ENCODE assay signal across 1 cellular context in the genomic region with DNA sequence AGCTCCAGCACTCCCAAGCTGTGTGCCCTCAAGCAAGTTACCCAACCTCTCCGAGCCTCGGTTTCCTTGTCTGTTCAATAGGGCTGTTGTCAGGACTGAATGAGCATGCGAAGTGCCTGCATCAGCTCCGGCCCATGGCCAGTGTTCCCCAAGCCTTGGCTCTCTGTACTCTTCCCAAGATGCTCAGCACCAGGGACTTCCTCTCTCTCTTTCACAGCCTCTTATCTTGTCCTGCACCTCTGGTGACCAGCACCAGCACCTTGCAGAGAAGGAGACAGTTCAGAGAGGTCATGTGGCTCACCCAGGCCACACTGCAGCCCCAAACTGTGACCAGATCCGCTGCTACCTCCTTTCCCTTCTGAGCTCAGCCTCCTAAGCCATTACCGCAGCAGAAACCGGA.
A peak's percentile ranks its signal among the peaks of the same experiment; 100 is the strongest.
TF ChIP-seq lines count a peak whose summit lies in the region.

No MANE protein-coding gene starts in this region.

TF ChIP-seq in K562, 482 proteins besides CTCF, POLR2A, EP300 and RAD21 (continued from another document):
- TF ChIP-seq, protein P1, sequence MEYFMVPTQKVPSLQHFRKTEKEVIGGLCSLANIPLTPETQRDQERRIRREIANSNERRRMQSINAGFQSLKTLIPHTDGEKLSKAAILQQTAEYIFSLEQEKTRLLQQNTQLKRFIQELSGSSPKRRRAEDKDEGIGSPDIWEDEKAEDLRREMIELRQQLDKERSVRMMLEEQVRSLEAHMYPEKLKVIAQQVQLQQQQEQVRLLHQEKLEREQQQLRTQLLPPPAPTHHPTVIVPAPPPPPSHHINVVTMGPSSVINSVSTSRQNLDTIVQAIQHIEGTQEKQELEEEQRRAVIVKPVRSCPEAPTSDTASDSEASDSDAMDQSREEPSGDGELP (CRISPR knock-in tag; IDR thresholded peaks at IDR 0.05; ENCODE audit: borderline replicate concordance): peak; percentile 41; the same call in 1 of the 2 replicates
- TF ChIP-seq RCOR1 (IDR thresholded peaks at IDR 0.05; ENCODE audit: borderline replicate concordance in 1 of 2, low read depth in 2 of 2, low read length in 2 of 2) (peak; percentile 26 to 80; a peak in 3 of 4 replicates), CTBP1 (IDR thresholded peaks at IDR 0.05; ENCODE audit: borderline replicate concordance) (peak; percentile 81), SPI1 (IDR thresholded peaks at IDR 0.05; ENCODE audit: borderline replicate concordance, low read depth, low read length) (peak; percentile 92), TCF3 (CRISPR knock-in tag; IDR thresholded peaks at IDR 0.05) (peak; percentile 76), POLR2AphosphoS5 (IDR thresholded peaks at IDR 0.05; ENCODE audit: control insufficient read depth, insufficient read depth, low read depth, low read length) (no peak), BHLHE40 (IDR thresholded peaks at IDR 0.05; ENCODE audit: low read length) (peak; percentile 43), ZFP36 (IDR thresholded peaks at IDR 0.05; ENCODE audit: low read depth, low read length, partially characterized antibody) (peak; percentile 87), ZNF398 (CRISPR knock-in tag; IDR thresholded peaks at IDR 0.05) (no peak), JUND (IDR thresholded peaks at IDR 0.05; ENCODE audit: borderline replicate concordance, low read depth, low read length) (no peak), JUND (tag; IDR thresholded peaks at IDR 0.05; ENCODE audit: borderline replicate concordance, low read depth, low read length) (peak; percentile 42; the same call in 1 of the 3 replicates), ZNF24 (IDR thresholded peaks at IDR 0.05) (no peak), ZNF764 (CRISPR knock-in tag; IDR thresholded peaks at IDR 0.05; ENCODE audit: low read depth) (no peak), CBFA2T3 (IDR thresholded peaks at IDR 0.05) (peak; percentile 64), ZNF143 (CRISPR knock-in tag; IDR thresholded peaks at IDR 0.05) (0 out of 2 replicates have a peak, but pooled peaks have one; percentile 27), PTBP1 (IDR thresholded peaks at IDR 0.05; ENCODE audit: low read depth, low read length) (no peak), CBFA2T2 (conservative IDR thresholded peaks at IDR 0.05) (peak; percentile 29), FOSL1 (tag; conservative IDR thresholded peaks at IDR 0.05) (0 out of 2 replicates have a peak, but pooled peaks have one; percentile 35), GATAD2A (IDR thresholded peaks at IDR 0.05) (no peak), BCOR (IDR thresholded peaks at IDR 0.05) (peak; percentile 38; the same call in 1 of the 2 replicates), GATA2 (CRISPR knock-in tag; IDR thresholded peaks at IDR 0.05) (peak; percentile 66; the same call in 1 of the 2 replicates), HNRNPLL (IDR thresholded peaks at IDR 0.05; ENCODE audit: low read depth, low read length, poor library complexity, severe bottlenecking) (peak; percentile 23), MCM3 (IDR thresholded peaks at IDR 0.05) (no peak), MECOM (CRISPR knock-in tag; IDR thresholded peaks at IDR 0.05) (peak; percentile 91), GABPB1 (CRISPR knock-in tag; IDR thresholded peaks at IDR 0.05) (no peak)
- TF ChIP-seq, protein P2, sequence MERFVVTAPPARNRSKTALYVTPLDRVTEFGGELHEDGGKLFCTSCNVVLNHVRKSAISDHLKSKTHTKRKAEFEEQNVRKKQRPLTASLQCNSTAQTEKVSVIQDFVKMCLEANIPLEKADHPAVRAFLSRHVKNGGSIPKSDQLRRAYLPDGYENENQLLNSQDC (CRISPR knock-in tag; IDR thresholded peaks at IDR 0.05): no peak
- TF ChIP-seq, protein P3, sequence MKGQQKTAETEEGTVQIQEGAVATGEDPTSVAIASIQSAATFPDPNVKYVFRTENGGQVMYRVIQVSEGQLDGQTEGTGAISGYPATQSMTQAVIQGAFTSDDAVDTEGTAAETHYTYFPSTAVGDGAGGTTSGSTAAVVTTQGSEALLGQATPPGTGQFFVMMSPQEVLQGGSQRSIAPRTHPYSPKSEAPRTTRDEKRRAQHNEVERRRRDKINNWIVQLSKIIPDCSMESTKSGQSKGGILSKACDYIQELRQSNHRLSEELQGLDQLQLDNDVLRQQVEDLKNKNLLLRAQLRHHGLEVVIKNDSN (CRISPR knock-in tag; IDR thresholded peaks at IDR 0.05): peak; percentile 41; the same call in 1 of the 2 replicates
